Comparison of ENCODE assay signal across 7 cellular contexts in the genomic region with DNA sequence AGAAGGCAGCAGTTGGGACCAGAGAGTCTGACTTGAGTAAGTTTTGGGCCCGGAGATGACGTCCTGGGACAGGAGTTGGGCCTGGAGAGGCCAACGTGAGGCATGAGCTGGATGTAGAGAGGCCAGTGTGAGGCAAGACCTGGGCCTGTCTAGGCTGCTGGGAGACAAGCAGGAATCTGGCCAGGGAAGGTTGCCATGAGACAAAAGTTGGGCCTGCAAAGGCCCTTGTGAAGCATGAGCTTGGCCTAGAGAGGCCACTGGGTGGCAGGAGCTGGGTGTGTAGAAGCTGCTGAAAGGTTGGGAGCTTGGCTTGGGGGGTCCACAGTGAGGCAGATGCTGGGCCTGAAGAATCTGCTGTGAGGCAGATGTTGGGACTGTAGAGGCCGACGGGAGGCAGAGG.
DNase-seq lines count a peak whose midpoint lies in the region; ATAC-seq and TF ChIP-seq lines count a peak whose summit lies in the region.
"Not testable (repeated sequence)": the region's sequence is repeated elsewhere in the genome, so short reads cannot be mapped to it uniquely, and the experiment has no call there.

No MANE protein-coding gene starts in this region.

- not testable (repeated sequence) for H3F3A ChIP-seq in GM23248 (ENCODE audit: insufficient read depth)

- TF ChIP-seq CTCF in fibroblast of the aortic adventitia (IDR thresholded peaks at IDR 0.05; ENCODE audit: insufficient read depth, low read length): peak; percentile 14
- TF ChIP-seq CTCF in right lobe of liver (IDR thresholded peaks at IDR 0.05): peak in 2 of 4 donors; percentile 3 to 30

- peak overlapping the region; percentile 4 for H3K27ac Mint-ChIP-seq in activated CD4-positive, alpha-beta T cell treated with anti-CD3 and anti-CD28 coated beads, Interleukin-2, amount 10 ng/mL, durations not matched to agents 7 days and 5 days

- ATAC-seq in right lobe of liver: not testable (repeated sequence)

- CTCF ChIA-PET in activated CD4-positive, alpha-beta T cell treated with anti-CD3 and anti-CD28 coated beads, Interleukin-2, amount 10 ng/mL, durations not matched to agents 7 days and 5 days (lab: Charles Lee): not testable (repeated sequence)

- POLR2A ChIA-PET in activated CD4-positive, alpha-beta T cell treated with anti-CD3 and anti-CD28 coated beads, Interleukin-2, amount 10 ng/mL, durations not matched to agents 7 days and 5 days (lab: Charles Lee): not testable (repeated sequence)

- not testable (repeated sequence) for H3K4me3 Mint-ChIP-seq in activated CD4-positive, alpha-beta T cell treated with anti-CD3 and anti-CD28 coated beads, Interleukin-2, amount 10 ng/mL, durations not matched to agents 7 days and 5 days

- H3K27me3 Mint-ChIP-seq in activated CD4-positive, alpha-beta T cell treated with anti-CD3 and anti-CD28 coated beads, Interleukin-2, amount 10 ng/mL, durations not matched to agents 7 days and 5 days: not testable (repeated sequence)

- H3K9me3 ChIP-seq in GM23248 (ENCODE audit: low read depth); right lobe of liver: not testable (repeated sequence)

- H2AFZ ChIP-seq in GM23248: not testable (repeated sequence)

- H3K4me3 ChIP-seq in GM23248; fibroblast of the aortic adventitia (ENCODE audit: low read depth, low read length); right lobe of liver: not testable (repeated sequence)

- WGBS in GM23248 (ENCODE audit: low coverage in 1 of 2, low lambda C conversion rate in 2 of 2, missing lambda C conversion rate in 2 of 2), 2 experiments: 69 to 74% methylated on average over 3 to 5 of the region's 5 CpGs
- WGBS in right lobe of liver (ENCODE audit: insufficient coverage, low coverage, low lambda C conversion rate, missing lambda C conversion rate): 54% methylated on average over 3 of the region's 5 CpGs

- H3K4me1 ChIP-seq in GM23248 (ENCODE audit: insufficient read depth); right lobe of liver: not testable (repeated sequence)

- intact Hi-C loops in right lobe of liver (cut with DNase I): not testable (repeated sequence)

- not testable (repeated sequence) for H3K4me1 Mint-ChIP-seq in activated CD4-positive, alpha-beta T cell treated with anti-CD3 and anti-CD28 coated beads, Interleukin-2, amount 10 ng/mL, durations not matched to agents 7 days and 5 days

- TF ChIP-seq POLR2A in right lobe of liver (IDR thresholded peaks at IDR 0.05): not testable (repeated sequence)

- H3K9me3 Mint-ChIP-seq in activated CD4-positive, alpha-beta T cell treated with anti-CD3 and anti-CD28 coated beads, Interleukin-2, amount 10 ng/mL, durations not matched to agents 7 days and 5 days: not testable (repeated sequence)

- H3K36me3 Mint-ChIP-seq in activated CD4-positive, alpha-beta T cell treated with anti-CD3 and anti-CD28 coated beads, Interleukin-2, amount 10 ng/mL, durations not matched to agents 7 days and 5 days (ENCODE audit: low read depth): not testable (repeated sequence)

- not testable (repeated sequence) for H3K9me2 ChIP-seq in GM23248 (ENCODE audit: insufficient read depth)

- not testable (repeated sequence) for H3K4me2 ChIP-seq in GM23248 (ENCODE audit: unreplicated experiment)

- not testable (repeated sequence) for H3K79me2 ChIP-seq in GM23248 (ENCODE audit: insufficient read depth)

- peak; percentile 15 for DNase-seq in EL
- peak; percentile 70 for DNase-seq in GM23248
- DNase-seq in NCI-H226: peak; percentile 16
- DNase-seq in activated CD4-positive, alpha-beta T cell treated with anti-CD3 and anti-CD28 coated beads, Interleukin-2, amount 10 ng/mL, durations not matched to agents 7 days and 5 days: not testable (repeated sequence)
- DNase-seq in dedifferentiated amniotic fluid mesenchymal stem cell (ENCODE audit: extremely low spot score): peak; percentile 5
- DNase-seq in fibroblast of the aortic adventitia (ENCODE audit: low read depth): peak; percentile 75
- DNase-seq in right lobe of liver: peak; percentile 41 to 74 (median 70)

- not testable (repeated sequence) for H4K20me1 ChIP-seq in GM23248 (ENCODE audit: insufficient read depth)

- H3K9ac ChIP-seq in GM23248: not testable (repeated sequence)

- not testable (repeated sequence) for H3K27me3 ChIP-seq in GM23248 (replicated peaks; ENCODE audit: insufficient read depth); right lobe of liver

- not testable (repeated sequence) for H3K27ac ChIP-seq in GM23248, right lobe of liver

- not testable (repeated sequence) for H3K36me3 ChIP-seq in GM23248 (ENCODE audit: low read depth); right lobe of liver

- in situ Hi-C loops in GM23248 (cut with MboI): not testable (repeated sequence)
